ENCODE assay signal across 29 cellular contexts in genomic region chr11:70335511-70335910, GRCh38.
A peak's percentile ranks its signal among the peaks of the same experiment; 100 is the strongest.
DNase-seq lines count a peak whose midpoint lies in the region; ATAC-seq, FAIRE-seq and TF ChIP-seq lines count a peak whose summit lies in the region.
"Had no signal": no experiment of that assay in that cellular context is flagged by ENCODE, and none has a peak within 500 bp of the region (broad histone marks: within the 10 kb centered on the region; RNA-seq: fewer than 3 reads in every experiment).

No MANE protein-coding gene starts in this region.

- no peak overlapping the region for H2AFZ ChIP-seq in HepG2 (ENCODE audit: low read length)

- in situ Hi-C loops in HepG2 (cut with HindIII; ENCODE audit: extremely low pct_ligation_motif_present, low pct_unique_long_range_greater_than_20kb) = no loop called here

- H3K79me2 ChIP-seq in HepG2 (ENCODE audit: insufficient read depth, low read length) = no peaks in the 10 kb centered on the region

- no peak overlapping the region for H3K4me3 Mint-ChIP-seq in WTC11
- no peak overlapping the region for H3K4me3 Mint-ChIP-seq in T-helper 2 cell treated with Interferon-gamma antibody and Interleukin-4, amounts not matched to agents 5 μg/mL and 100 μg/mL, for 36 hours
- H3K4me3 Mint-ChIP-seq: B cell; CD8-positive, alpha-beta memory T cell; H9; HFFc6 had no signal

- H3K4me1 Mint-ChIP-seq in WTC11 = no peaks in the 10 kb centered on the region
- H3K4me1 Mint-ChIP-seq in T-helper 2 cell treated with Interferon-gamma antibody and Interleukin-4, amounts not matched to agents 5 μg/mL and 100 μg/mL, for 36 hours (ENCODE audit: low read depth) = no peaks in the 10 kb centered on the region
- H3K4me1 Mint-ChIP-seq: B cell; CD8-positive, alpha-beta memory T cell; H9 had no signal

- FAIRE-seq in HepG2 (lab: Jason Lieb, UNC) = no peak
- FAIRE-seq: A204.1, GM18507, RCC 7860 had no signal

- H3K9me3 ChIP-seq in mesodermal cell (ENCODE audit: control insufficient read depth, low read length) (no peaks in the 10 kb centered on the region), HepG2 (ENCODE audit: low read length) (no peaks in the 10 kb centered on the region)
- H3K9me3 ChIP-seq in effector memory CD4-positive, alpha-beta T cell (ENCODE audit: control insufficient read depth, low read length) = no peaks in the 10 kb centered on the region

- CTCF ChIA-PET in WTC11 (lab: Charles Lee) (no interaction called here), HepG2 (lab: Yijun Ruan, JAX; ENCODE audit: low intra/inter-chr PET ratio, low total read pairs) (no interaction called here)

- no peaks in the 10 kb centered on the region for H3K27me3 ChIP-seq in HepG2 (ENCODE audit: control insufficient read depth in 1 of 2, insufficient read depth in 2 of 2, low read length in 2 of 2)
- no peaks in the 10 kb centered on the region for H3K27me3 ChIP-seq in effector memory CD4-positive, alpha-beta T cell (replicated peaks; ENCODE audit: control insufficient read depth, insufficient read depth, low read length, poor library complexity, severe bottlenecking)

- 92 to 100% methylated on average over 3 to 5 of the region's 7 CpGs for WGBS in mesodermal cell (ENCODE audit: insufficient coverage in 2 of 2), 2 experiments
- WGBS in HepG2 (ENCODE audit: low lambda C conversion rate) = 93% methylated on average over 7 of the region's 7 CpGs

- peak overlapping the region; percentile 17 for H3K27ac ChIP-seq in mesodermal cell (ENCODE audit: low read depth, low read length, severe bottlenecking)
- no peak overlapping the region for H3K27ac ChIP-seq in HepG2 (ENCODE audit: extremely low read length, insufficient read depth, low read length)
- no peak overlapping the region for H3K27ac ChIP-seq in effector memory CD4-positive, alpha-beta T cell (ENCODE audit: insufficient read depth, low read length, poor library complexity, severe bottlenecking)
- H3K27ac ChIP-seq: C4-2B, KMS-11, SK-N-MC had no signal

- DNase-seq in OCI-M1 (lab: John Stamatoyannopoulos, UW) = peak; percentile 59
- no peak for DNase-seq in WTC11 (ENCODE audit: low spot score)
- no peak for DNase-seq in HepG2 (ENCODE audit: low spot score)
- DNase-seq in effector memory CD4-positive, alpha-beta T cell = no peak
- DNase-seq in T-helper 2 cell treated with Interferon-gamma antibody and Interleukin-4, amounts not matched to agents 5 μg/mL and 100 μg/mL, for 36 hours (ENCODE audit: low spot score) = no peak
- no peak for DNase-seq in DMS 273 (lab: John Stamatoyannopoulos, UW; ENCODE audit: unreplicated experiment)
- DNase-seq: Calu3; CD8-positive, alpha-beta memory T cell; DMS153; DND-41; H9; HFFc6; IMR-90; NCI-H1048; NCI-H1417 treated with DMSO at 0.1 percent for 48 hours; NCI-H1694 treated with DMSO at 0.1 percent for 48 hours; NCI-H2081; NCI-H226; NCI-H510A; NCI-H69; SIG-M5 had no signal

- no TSS peak for BruUV-seq in HepG2 (replicated peaks; lab: Mats Ljungman, UMichigan)

- TF ChIP-seq CTCF in WTC11 (IDR thresholded peaks at IDR 0.05) = no peak
- no peak for TF ChIP-seq CTCF in HepG2 (CRISPR knock-in tag; IDR thresholded peaks at IDR 0.05)

- intact Hi-C loops in HepG2 (cut with micrococcal nuclease; ENCODE audit: unreplicated experiment) = no loop called here

- H3K4me3 ChIP-seq in mesodermal cell (ENCODE audit: extremely low read depth, insufficient read depth, low read length, poor library complexity, severe bottlenecking) (no peak overlapping the region), HepG2 (replicated peaks in 1 of 3; ENCODE audit: insufficient read depth in 1 of 3, low read depth in 2 of 3, low read length in 3 of 3) (no peak overlapping the region)
- H3K4me3 ChIP-seq in effector memory CD4-positive, alpha-beta T cell (ENCODE audit: insufficient read depth, low read depth, low read length, poor library complexity, severe bottlenecking) = no peak overlapping the region
- H3K4me3 ChIP-seq: SK-N-MC had no signal

- TF ChIP-seq RAD21 in HepG2 (CRISPR knock-in tag; IDR thresholded peaks at IDR 0.05) = no peak

- no peaks in the 10 kb centered on the region for H4K20me1 ChIP-seq in HepG2 (ENCODE audit: insufficient read depth, low read length)

- H3K9me3 Mint-ChIP-seq in WTC11 = no peaks in the 10 kb centered on the region
- H3K9me3 Mint-ChIP-seq in T-helper 2 cell treated with Interferon-gamma antibody and Interleukin-4, amounts not matched to agents 5 μg/mL and 100 μg/mL, for 36 hours = no peaks in the 10 kb centered on the region
- H3K9me3 Mint-ChIP-seq: CD8-positive, alpha-beta memory T cell; H9; HFFc6 had no signal

- H3K27ac Mint-ChIP-seq in WTC11 = peak overlapping the region; percentile 1
- H3K27ac Mint-ChIP-seq in T-helper 2 cell treated with Interferon-gamma antibody and Interleukin-4, amounts not matched to agents 5 μg/mL and 100 μg/mL, for 36 hours = no peak overlapping the region
- H3K27ac Mint-ChIP-seq: B cell; CD8-positive, alpha-beta memory T cell; HFFc6 had no signal

- POLR2A ChIA-PET in WTC11 (lab: Charles Lee) (no interaction called here), HepG2 (lab: Yijun Ruan, JAX) (no interaction called here)

- ATAC-seq in WTC11 (no peak), HepG2 (no peak)

- no peak overlapping the region for H3K4me2 ChIP-seq in HepG2 (ENCODE audit: low read depth, low read length)
- H3K4me2 ChIP-seq: KMS-11 had no signal

- peaks cover 81% of the 10 kb centered on the region for H3K36me3 Mint-ChIP-seq in WTC11
- peaks cover 37% of the 10 kb centered on the region for H3K36me3 Mint-ChIP-seq in T-helper 2 cell treated with Interferon-gamma antibody and Interleukin-4, amounts not matched to agents 5 μg/mL and 100 μg/mL, for 36 hours (ENCODE audit: low read depth)

- no peaks in the 10 kb centered on the region for H3K27me3 Mint-ChIP-seq in WTC11 (ENCODE audit: low read depth)
- no peaks in the 10 kb centered on the region for H3K27me3 Mint-ChIP-seq in T-helper 2 cell treated with Interferon-gamma antibody and Interleukin-4, amounts not matched to agents 5 μg/mL and 100 μg/mL, for 36 hours (ENCODE audit: low read depth)
- H3K27me3 Mint-ChIP-seq: B cell; CD8-positive, alpha-beta memory T cell had no signal

- no peak for TF ChIP-seq EP300 in HepG2 (IDR thresholded peaks at IDR 0.05; ENCODE audit: low read depth in 2 of 2, low read length in 2 of 2)
- TF ChIP-seq EP300 in HepG2 (CRISPR knock-in tag; IDR thresholded peaks at IDR 0.05; ENCODE audit: borderline replicate concordance) = no peak

- no peak for TF ChIP-seq POLR2A in HepG2 (IDR thresholded peaks at IDR 0.05; ENCODE audit: insufficient read depth in 1 of 2, low read depth in 2 of 2, low read length in 2 of 2)

- H3K4me1 ChIP-seq in mesodermal cell (ENCODE audit: control insufficient read depth, insufficient read depth, low read length, poor library complexity, severe bottlenecking) (peaks cover 9% of the 10 kb centered on the region), HepG2 (ENCODE audit: insufficient read depth, low read length) (no peaks in the 10 kb centered on the region)
- no peaks in the 10 kb centered on the region for H3K4me1 ChIP-seq in effector memory CD4-positive, alpha-beta T cell (ENCODE audit: control insufficient read depth, insufficient read depth, low read length, poor library complexity, severe bottlenecking)

- peaks cover 94% of the 10 kb centered on the region for H3K36me3 ChIP-seq in mesodermal cell (ENCODE audit: control insufficient read depth, insufficient read depth, low read length)
- H3K36me3 ChIP-seq in HepG2 (replicated peaks in 1 of 2; ENCODE audit: control insufficient read depth in 1 of 2, insufficient read depth in 2 of 2, low read length in 2 of 2) = peaks cover 43 to 78% of the 10 kb centered on the region in 2 experiments
- H3K36me3 ChIP-seq in effector memory CD4-positive, alpha-beta T cell (ENCODE audit: control insufficient read depth, insufficient read depth, low read length) = peaks cover 85% of the 10 kb centered on the region

- H3K9ac ChIP-seq in HepG2 (ENCODE audit: insufficient read depth, low read depth, low read length) = no peak overlapping the region
- H3K9ac ChIP-seq: KMS-11 had no signal

TF ChIP-seq in WTC11, 78 proteins besides CTCF, POLR2A, EP300 and RAD21:
- TF ChIP-seq ZBTB21 (CRISPR knock-in tag; IDR thresholded peaks at IDR 0.05; ENCODE audit: borderline replicate concordance) = no peak

TF ChIP-seq in HepG2, 621 proteins besides CTCF, POLR2A, EP300 and RAD21:
- TF ChIP-seq ZNF160 (CRISPR knock-in tag; IDR thresholded peaks at IDR 0.05) (no peak), NONO (IDR thresholded peaks at IDR 0.05) (no peak), NONO (CRISPR knock-in tag; conservative IDR thresholded peaks at IDR 0.05) (no peak), ATF5 (CRISPR knock-in tag; IDR thresholded peaks at IDR 0.05; ENCODE audit: low read depth) (no peak), HMGA1 (CRISPR knock-in tag; conservative IDR thresholded peaks at IDR 0.05) (no peak), ZMYM2 (CRISPR knock-in tag; IDR thresholded peaks at IDR 0.05) (no peak), HNF4A (CRISPR knock-in tag; IDR thresholded peaks at IDR 0.05) (no peak), ZFP36 (IDR thresholded peaks at IDR 0.05; ENCODE audit: borderline replicate concordance, low read depth, low read length, partially characterized antibody) (no peak), PCBP1 (IDR thresholded peaks at IDR 0.05; ENCODE audit: borderline replicate concordance, low read depth, low read length) (no peak), ATRX (CRISPR knock-in tag; IDR thresholded peaks at IDR 0.05; ENCODE audit: borderline replicate concordance) (no peak)
